ENCODE assay signal across 14 cellular contexts in the genomic region with DNA sequence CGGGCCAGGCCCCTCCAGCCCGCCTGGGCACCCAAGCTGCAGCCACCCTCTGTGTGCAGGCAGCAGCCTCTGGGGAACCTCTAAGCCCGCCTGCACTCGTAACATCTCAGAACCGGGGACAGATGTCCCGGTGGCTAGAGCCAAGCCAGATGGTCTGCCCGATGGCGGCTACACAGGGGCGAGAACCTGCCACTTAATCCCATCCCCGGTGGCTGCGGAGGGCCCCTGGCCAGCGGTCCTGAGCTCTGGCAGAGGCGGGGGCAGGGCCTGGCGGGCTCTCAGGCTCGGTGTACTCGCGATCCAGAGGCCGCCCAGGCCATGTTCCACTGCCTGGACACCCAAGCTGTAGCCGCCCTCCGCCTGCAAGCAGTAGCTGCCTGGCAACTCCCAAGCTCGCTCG. TPM values are rescaled to one million over a fixed set of nuclear protein-coding genes. Genes with fewer than 3 reads are reported as not detected.
"Had no signal": no experiment of that assay in that cellular context is flagged by ENCODE, and none has a peak within 500 bp of the region (broad histone marks: within the 10 kb centered on the region; RNA-seq: fewer than 3 reads in every experiment).

No MANE protein-coding gene starts in this region.

RNA-seq across cellular contexts. Expression of a gene that starts 40.9 kb away (rescaled TPM):
- total RNA-seq: activated CD4-positive, alpha-beta T cell treated with anti-CD3 and anti-CD28 coated beads, Interleukin-2, amount 10 ng/mL, durations not matched to agents 24 days and 14 days; activated CD8-positive, alpha-beta memory T cell treated with anti-CD3 and anti-CD28 coated beads for 36 hours; activated CD8-positive, alpha-beta T cell treated with anti-CD3 and anti-CD28 coated beads for 36 hours; activated naive CD8-positive, alpha-beta T cell treated with anti-CD3 and anti-CD28 coated beads, Interleukin-2, amount 10 ng/mL, durations not matched to agents 7 days and 5 days; activated T-cell treated with anti-CD3 and anti-CD28 coated beads, Interleukin-2, amount 50 U/mL, for 72 hours; activated T-helper 17 cell treated with anti-CD3 and anti-CD28 coated beads, Interleukin-2, amount 50 U/mL, for 72 hours; astrocyte; body of pancreas; breast epithelium; LHCN-M2; NCI-H460; Peyer's patch; SJCRH30 had no signal
- polyA plus RNA-seq: adipose tissue had no signal
